In genomic region chr10:110020265-110020664, GRCh38 we compare ENCODE assay signal across 16 cellular contexts. TPM values are rescaled to one million over a fixed set of nuclear protein-coding genes. Genes with fewer than 3 reads are reported as not detected.
DNase-seq lines count a peak whose midpoint lies in the region; ATAC-seq and TF ChIP-seq lines count a peak whose summit lies in the region.
"Had no signal": no experiment of that assay in that cellular context is flagged by ENCODE, and none has a peak within 500 bp of the region (broad histone marks: within the 10 kb centered on the region; RNA-seq: fewer than 3 reads in every experiment).

No MANE protein-coding gene starts in this region.

- H3K4me1 ChIP-seq in right atrium auricular region (peaks cover 0 to 61% of the 10 kb centered on the region in 2 donors), foreskin keratinocyte (no peaks in the 10 kb centered on the region)

- DNase-seq in Right ventricle myocardium superior (no peak), right atrium auricular region (ENCODE audit: low spot score) (no peak), T-helper 17 cell (no peak), left ventricle myocardium superior (no peak), foreskin keratinocyte (no peak)
- no peak for DNase-seq in stimulated activated naive B cell treated with anti-CD40 and anti-IgM and Interleukin-4, amounts not matched to agents 10 μg/mL and 1 μg/mL and 100 μg/mL, for 72 hours
- DNase-seq: Caco-2, DMS53, MM.1S, NCI-H1105, NCI-H1694 treated with DMSO at 0.1 percent for 48 hours, NCI-H345, NCI-H526 treated with DMSO at 0.1 percent for 48 hours had no signal

- H3K9me3 ChIP-seq in right atrium auricular region (no peaks in the 10 kb centered on the region), T-helper 17 cell (ENCODE audit: control insufficient read depth, low read length, poor library complexity, severe bottlenecking) (no peaks in the 10 kb centered on the region)
- H3K9me3 ChIP-seq: Caco-2, HAP-1 had no signal

- H3K27ac ChIP-seq in right atrium auricular region (peak overlapping the region in 1 of 2 donors; percentile 41), foreskin keratinocyte (no peak overlapping the region)

- no peak overlapping the region for H3K4me3 ChIP-seq in right atrium auricular region
- H3K4me3 ChIP-seq: HAP-1 had no signal

- intact Hi-C loops in Right ventricle myocardium superior (cut with DNase I) (no loop called here), left ventricle myocardium superior (cut with micrococcal nuclease) (no loop called here)

- H3K4me3 Mint-ChIP-seq in T-helper 17 cell, result peak overlapping the region; percentile 1
- no peak overlapping the region for H3K4me3 Mint-ChIP-seq in stimulated activated naive B cell treated with anti-CD40 and anti-IgM and Interleukin-4, amounts not matched to agents 10 μg/mL and 1 μg/mL and 100 μg/mL, for 72 hours

- H3K9me3 Mint-ChIP-seq in stimulated activated naive B cell treated with anti-CD40 and anti-IgM and Interleukin-4, amounts not matched to agents 10 μg/mL and 1 μg/mL and 100 μg/mL, for 72 hours, result no peaks in the 10 kb centered on the region

- TF ChIP-seq CTCF in right atrium auricular region (IDR thresholded peaks at IDR 0.05), result no peak
- TF ChIP-seq CTCF in foreskin keratinocyte (conservative IDR thresholded peaks at IDR 0.05), result no peak

- H3K27ac Mint-ChIP-seq in T-helper 17 cell, result peak overlapping the region; percentile 16
- H3K27ac Mint-ChIP-seq in stimulated activated naive B cell treated with anti-CD40 and anti-IgM and Interleukin-4, amounts not matched to agents 10 μg/mL and 1 μg/mL and 100 μg/mL, for 72 hours, result peak overlapping the region; percentile 0

- H3K36me3 ChIP-seq in right atrium auricular region, result no peaks in the 10 kb centered on the region
- H3K36me3 ChIP-seq: HAP-1 had no signal

- no peaks in the 10 kb centered on the region for H3K27me3 ChIP-seq in right atrium auricular region
- H3K27me3 ChIP-seq in foreskin keratinocyte, result no peaks in the 10 kb centered on the region

- H3K27me3 Mint-ChIP-seq in T-helper 17 cell, result no peaks in the 10 kb centered on the region
- no peaks in the 10 kb centered on the region for H3K27me3 Mint-ChIP-seq in stimulated activated naive B cell treated with anti-CD40 and anti-IgM and Interleukin-4, amounts not matched to agents 10 μg/mL and 1 μg/mL and 100 μg/mL, for 72 hours

- peak; percentile 26 for ATAC-seq in Right ventricle myocardium superior (ENCODE audit: poor library complexity)
- no peak for ATAC-seq in T-helper 17 cell
- ATAC-seq in left ventricle myocardium superior, result peak; percentile 59
- ATAC-seq in stimulated activated naive B cell treated with anti-CD40 and anti-IgM and Interleukin-4, amounts not matched to agents 10 μg/mL and 1 μg/mL and 100 μg/mL, for 72 hours (replicated peaks), result no peak
- ATAC-seq in foreskin keratinocyte, result no peak
- no peak for ATAC-seq in HG03378 (IDR thresholded peaks at IDR 0.05; ENCODE audit: unreplicated experiment)
- ATAC-seq in esophagus mucosa, result no peak

- peaks cover 58% of the 10 kb centered on the region for H3K4me1 Mint-ChIP-seq in T-helper 17 cell
- H3K4me1 Mint-ChIP-seq in stimulated activated naive B cell treated with anti-CD40 and anti-IgM and Interleukin-4, amounts not matched to agents 10 μg/mL and 1 μg/mL and 100 μg/mL, for 72 hours, result peaks cover 39 to 75% of the 10 kb centered on the region in 2 donors

- H3K36me3 Mint-ChIP-seq in T-helper 17 cell (ENCODE audit: low read depth), result peaks cover 5% of the 10 kb centered on the region
- H3K36me3 Mint-ChIP-seq in stimulated activated naive B cell treated with anti-CD40 and anti-IgM and Interleukin-4, amounts not matched to agents 10 μg/mL and 1 μg/mL and 100 μg/mL, for 72 hours, result peaks cover 0 to 2% of the 10 kb centered on the region in 2 donors

RNA-seq across cellular contexts. Expression of gene ADD3, which starts 12.5 kb away (rescaled TPM):
- total RNA-seq in Right ventricle myocardium superior, result 115 TPM
- total RNA-seq in right atrium auricular region, result 100 to 1,000 TPM; 158 to 377 TPM
- 100 to 1,000 TPM; 343 to 351 TPM for total RNA-seq in T-helper 17 cell
- 117 TPM for total RNA-seq in left ventricle myocardium superior
- 30.2 and 30.3 TPM in 2 replicates for total RNA-seq in foreskin keratinocyte
- 5.6 and 7.1 TPM in 2 replicates for polyA plus RNA-seq in foreskin keratinocyte
- total RNA-seq in esophagus mucosa, result 40.3 TPM

Comparison
In these comparisons a context has a peak if more than half of its experiments do, and no peak if none do; other contexts are left out.
1. ATAC-seq: peak in Right ventricle myocardium superior (single experiment) and left ventricle myocardium superior (single experiment); none in T-helper 17 cell (single experiment), stimulated activated naive B cell treated with anti-CD40 and anti-IgM and Interleukin-4, amounts not matched to agents 10 μg/mL and 1 μg/mL and 100 μg/mL, for 72 hours (0 of 2), foreskin keratinocyte (single experiment), HG03378 (single experiment) and esophagus mucosa (single experiment).